In genomic region chr22:42831712-42832111, GRCh38 we compare ENCODE assay signal across 27 cellular contexts.
"Had no signal": no experiment of that assay in that cellular context is flagged by ENCODE, and none has a peak within 500 bp of the region (broad histone marks: within the 10 kb centered on the region; RNA-seq: fewer than 3 reads in every experiment).

No MANE protein-coding gene starts in this region.

- H3K27me3 ChIP-seq: neural progenitor cell, neutrophil, ovary, right atrium auricular region, right lobe of liver, stomach, tibial artery, upper lobe of right lung, uterus had no signal

- H3K4me1 Mint-ChIP-seq: mesothelial cell of epicardium, naive B cell, nephron progenitor cell, neural progenitor cell had no signal

- H3K4me3 ChIP-seq: lower lobe of right lung, neural progenitor cell, ovary, right atrium auricular region, right lobe of liver, smooth muscle cell, stomach, thoracic aorta, tibial artery, upper lobe of right lung, uterus had no signal

- DNase-seq: islet precursor cell; left ventricle myocardium superior; lower lobe of right lung; mammary epithelial cell; mesenchymal stem cell; naive B cell; natural killer cell; nephron progenitor cell; occipital lobe; ovary; right lobe of liver; stimulated activated CD4-positive, alpha-beta T cell treated with anti-CD3 and anti-CD28 coated beads, Interleukin-1b, Interleukin-23, amount 100 ng/mL, for 48 hours; stimulated activated CD4-positive, alpha-beta T cell treated with anti-CD3 and anti-CD28 coated beads, Interleukin-2, amount 100 ng/mL, for 48 hours; stimulated activated naive B cell treated with anti-CD40 and anti-IgM and Interleukin-4, amounts not matched to agents 10 μg/mL and 1 μg/mL and 100 μg/mL, for 72 hours; stimulated activated naive CD8-positive, alpha-beta T cell treated with anti-CD3 and anti-CD28 coated beads, Interleukin-15, Interleukin-2, amounts not matched to agents 100 U/mL and 50 U/mL, for 24 hours; stomach; tibial artery; trophoblast cell; upper lobe of right lung; uterus had no signal

- H3K4me1 ChIP-seq: lower lobe of right lung, neural progenitor cell, right atrium auricular region, right lobe of liver, stomach, tibial artery, upper lobe of right lung, uterus had no signal

- H3K27ac Mint-ChIP-seq: mesothelial cell of epicardium; naive B cell; natural killer cell; nephron progenitor cell; neural progenitor cell; progenitor cell of endocrine pancreas; stimulated activated naive B cell treated with anti-CD40 and anti-IgM and Interleukin-4, amounts not matched to agents 10 μg/mL and 1 μg/mL and 100 μg/mL, for 72 hours had no signal

- H3K27me3 Mint-ChIP-seq: naive B cell; progenitor cell of endocrine pancreas; stimulated activated naive B cell treated with anti-CD40 and anti-IgM and Interleukin-4, amounts not matched to agents 10 μg/mL and 1 μg/mL and 100 μg/mL, for 72 hours had no signal

- H3K9me3 ChIP-seq: lower lobe of right lung, neutrophil, ovary, right atrium auricular region, right lobe of liver, stomach, thoracic aorta, tibial artery, upper lobe of right lung, uterus had no signal

- H3K9me3 Mint-ChIP-seq: naive B cell; natural killer cell; nephron progenitor cell; neural progenitor cell; stimulated activated naive B cell treated with anti-CD40 and anti-IgM and Interleukin-4, amounts not matched to agents 10 μg/mL and 1 μg/mL and 100 μg/mL, for 72 hours had no signal

- H3K27ac ChIP-seq: lower lobe of right lung, neural progenitor cell, neutrophil, ovary, right atrium auricular region, right lobe of liver, stomach, thoracic aorta, tibial artery, upper lobe of right lung, uterus had no signal

- H3K9ac ChIP-seq: neural progenitor cell had no signal

- H3K4me2 ChIP-seq: neural progenitor cell, smooth muscle cell had no signal

- ATAC-seq: left ventricle myocardium superior; lower lobe of right lung; natural killer cell; right lobe of liver; stimulated activated naive B cell treated with anti-CD40 and anti-IgM and Interleukin-4, amounts not matched to agents 10 μg/mL and 1 μg/mL and 100 μg/mL, for 72 hours; stimulated activated naive CD8-positive, alpha-beta T cell treated with anti-CD3 and anti-CD28 coated beads, Interleukin-15, Interleukin-2, amounts not matched to agents 100 U/mL and 50 U/mL, for 24 hours; upper lobe of right lung had no signal

- H2AFZ ChIP-seq: neural progenitor cell had no signal

- H3K4me3 Mint-ChIP-seq: mesothelial cell of epicardium; naive B cell; natural killer cell; nephron progenitor cell; neural progenitor cell; stimulated activated naive B cell treated with anti-CD40 and anti-IgM and Interleukin-4, amounts not matched to agents 10 μg/mL and 1 μg/mL and 100 μg/mL, for 72 hours had no signal

- H3K36me3 ChIP-seq: ovary, uterus had no signal
